14 cellular contexts compared by ENCODE assay signal in the genomic region with DNA sequence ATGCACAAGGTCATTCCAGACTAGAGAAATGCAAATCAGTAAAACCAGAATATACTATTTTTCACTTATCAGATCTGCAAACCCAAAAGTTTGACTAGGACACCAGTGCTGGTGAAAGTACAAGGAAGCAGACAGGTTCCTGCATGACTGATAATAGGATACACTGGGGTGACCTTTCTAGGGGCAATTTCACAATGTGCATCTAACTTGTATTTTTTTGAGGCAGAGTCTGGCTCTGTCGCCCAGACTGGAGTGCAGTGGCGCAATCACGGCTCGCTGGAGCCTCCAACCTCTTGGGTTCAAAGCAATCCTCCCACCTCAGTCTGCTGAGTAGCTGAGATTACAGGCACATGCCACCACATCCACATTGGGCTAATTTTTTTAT. TPM values are rescaled to one million over a fixed set of nuclear protein-coding genes. Genes with fewer than 3 reads are reported as not detected.
DNase-seq lines count a peak whose midpoint lies in the region; TF ChIP-seq lines count a peak whose summit lies in the region.
"Had no signal": no experiment of that assay in that cellular context is flagged by ENCODE, and none has a peak within 500 bp of the region (broad histone marks: within the 10 kb centered on the region; RNA-seq: fewer than 3 reads in every experiment).

No MANE protein-coding gene starts in this region.

- H3K4me3 Mint-ChIP-seq in activated CD4-positive, alpha-beta T cell treated with anti-CD3 and anti-CD28 coated beads, Interleukin-2, amount 10 ng/mL, durations not matched to agents 7 days and 5 days = no peak overlapping the region
- H3K4me3 Mint-ChIP-seq in endodermal cell = no peak overlapping the region

- H2BK12ac ChIP-seq in trophoblast cell (ENCODE audit: low read length) = no peak overlapping the region

- H2AK5ac ChIP-seq in trophoblast cell (ENCODE audit: low read length) = no peak overlapping the region

- no peaks in the 10 kb centered on the region for H3K9me3 Mint-ChIP-seq in activated CD4-positive, alpha-beta T cell treated with anti-CD3 and anti-CD28 coated beads, Interleukin-2, amount 10 ng/mL, durations not matched to agents 7 days and 5 days
- no peaks in the 10 kb centered on the region for H3K9me3 Mint-ChIP-seq in endodermal cell

- CTCF ChIA-PET in activated CD4-positive, alpha-beta T cell treated with anti-CD3 and anti-CD28 coated beads, Interleukin-2, amount 10 ng/mL, durations not matched to agents 7 days and 5 days (lab: Charles Lee) = interaction anchor here (0.6 to 0.7 kb wide), 2 partner anchors 17 to 46 kb away, joined by 3 read pairs; no protein-coding TSS in a partner anchor

- H4K91ac ChIP-seq in trophoblast cell (ENCODE audit: low read depth, low read length) = no peak overlapping the region

- H2BK120ac ChIP-seq in trophoblast cell (ENCODE audit: insufficient read depth, low read length, poor library complexity) = no peak overlapping the region

- H4K8ac ChIP-seq in trophoblast cell (ENCODE audit: low read depth, low read length) = no peak overlapping the region

- H3K79me1 ChIP-seq in trophoblast cell (ENCODE audit: low read length) = peaks cover 6% of the 10 kb centered on the region

- H3K23ac ChIP-seq in trophoblast cell (ENCODE audit: low read length) = no peak overlapping the region

- H4K12ac ChIP-seq in trophoblast cell (ENCODE audit: low read depth, low read length) = no peak overlapping the region

- peak overlapping the region; percentile 9 for H2BK5ac ChIP-seq in trophoblast cell (ENCODE audit: low read depth, low read length, poor library complexity)

- TF ChIP-seq EP300 in sigmoid colon (IDR thresholded peaks at IDR 0.05) = no peak

- H3K14ac ChIP-seq in trophoblast cell (ENCODE audit: low read length) = no peak overlapping the region

- H3K27ac ChIP-seq in endodermal cell (ENCODE audit: low read depth, low read length) (no peak overlapping the region), trophoblast cell (ENCODE audit: low read depth, low read length) (peak overlapping the region; percentile 81), sigmoid colon (no peak overlapping the region)
- H3K27ac ChIP-seq: parathyroid adenoma, stomach had no signal

- H3K18ac ChIP-seq in trophoblast cell (ENCODE audit: low read length) = no peak overlapping the region

- H3K79me2 ChIP-seq in trophoblast cell (ENCODE audit: control insufficient read depth, insufficient read depth, low read length, poor library complexity) = peaks cover 4% of the 10 kb centered on the region

- WGBS in endodermal cell (ENCODE audit: insufficient coverage in 1 of 2, insufficient read length in 1 of 2), 2 experiments = 67 to 83% methylated on average over 1 to 4 of the region's 4 CpGs
- no CpG with 5 or more reads among the region's 4 CpGs for WGBS in trophoblast cell (ENCODE audit: extremely low coverage, insufficient coverage, insufficient read length)
- 79 to 80% methylated on average over 4 of the region's 4 CpGs for WGBS in sigmoid colon, 2 donors

- peaks cover 30% of the 10 kb centered on the region for H3K4me1 Mint-ChIP-seq in activated CD4-positive, alpha-beta T cell treated with anti-CD3 and anti-CD28 coated beads, Interleukin-2, amount 10 ng/mL, durations not matched to agents 7 days and 5 days
- peaks cover 21% of the 10 kb centered on the region for H3K4me1 Mint-ChIP-seq in endodermal cell

- H3K27me3 Mint-ChIP-seq in activated CD4-positive, alpha-beta T cell treated with anti-CD3 and anti-CD28 coated beads, Interleukin-2, amount 10 ng/mL, durations not matched to agents 7 days and 5 days = no peaks in the 10 kb centered on the region
- no peaks in the 10 kb centered on the region for H3K27me3 Mint-ChIP-seq in endodermal cell (ENCODE audit: insufficient read depth)

- H3K4me1 ChIP-seq in endodermal cell (ENCODE audit: control insufficient read depth, insufficient read depth, low read length) (no peaks in the 10 kb centered on the region), trophoblast cell (ENCODE audit: control insufficient read depth in 1 of 2, insufficient read depth in 2 of 2, low read length in 2 of 2) (peaks cover 5 to 11% of the 10 kb centered on the region in 2 experiments), sigmoid colon (peaks cover 0 to 23% (median 14%) of the 10 kb centered on the region in 4 donors)

- peak overlapping the region; percentile 85 for H3K27ac Mint-ChIP-seq in activated CD4-positive, alpha-beta T cell treated with anti-CD3 and anti-CD28 coated beads, Interleukin-2, amount 10 ng/mL, durations not matched to agents 7 days and 5 days
- H3K27ac Mint-ChIP-seq in endodermal cell = peak overlapping the region; percentile 92

- peaks cover 13% of the 10 kb centered on the region for H3K36me3 ChIP-seq in endodermal cell (ENCODE audit: control insufficient read depth, insufficient read depth, low read length)
- peaks cover 5 to 6% of the 10 kb centered on the region in 2 experiments for H3K36me3 ChIP-seq in trophoblast cell (ENCODE audit: control insufficient read depth in 1 of 2, insufficient read depth in 2 of 2, low read length in 2 of 2)
- peaks cover 0 to 19% (median 3%) of the 10 kb centered on the region in 4 donors for H3K36me3 ChIP-seq in sigmoid colon

- H3K4ac ChIP-seq in trophoblast cell (ENCODE audit: low read depth, low read length) = no peak overlapping the region

- H3K4me2 ChIP-seq in trophoblast cell (ENCODE audit: low read length) = no peak overlapping the region

- TF ChIP-seq CTCF in endodermal cell (conservative IDR thresholded peaks at IDR 0.05) = no peak
- no peak for TF ChIP-seq CTCF in sigmoid colon (IDR thresholded peaks at IDR 0.05)

- TF ChIP-seq POLR2A in sigmoid colon (IDR thresholded peaks at IDR 0.05) = no peak

- POLR2A ChIA-PET in activated CD4-positive, alpha-beta T cell treated with anti-CD3 and anti-CD28 coated beads, Interleukin-2, amount 10 ng/mL, durations not matched to agents 7 days and 5 days (lab: Charles Lee) = no interaction called here

- H2AFZ ChIP-seq in trophoblast cell (ENCODE audit: insufficient read depth, low read length, poor library complexity) = no peak overlapping the region
- H2AFZ ChIP-seq: parathyroid adenoma had no signal

- no peak overlapping the region for H3K9ac ChIP-seq in endodermal cell (ENCODE audit: extremely low read depth, low read length, poor library complexity, severe bottlenecking)
- H3K9ac ChIP-seq in trophoblast cell (ENCODE audit: low read length) = no peak overlapping the region
- H3K9ac ChIP-seq: parathyroid adenoma had no signal

- intact Hi-C loops in sigmoid colon (cut with DNase I) = no loop called here

- peaks cover 30% of the 10 kb centered on the region for H3K36me3 Mint-ChIP-seq in activated CD4-positive, alpha-beta T cell treated with anti-CD3 and anti-CD28 coated beads, Interleukin-2, amount 10 ng/mL, durations not matched to agents 7 days and 5 days (ENCODE audit: low read depth)
- peaks cover 62% of the 10 kb centered on the region for H3K36me3 Mint-ChIP-seq in endodermal cell (ENCODE audit: low read depth)

- DNase-seq in activated CD4-positive, alpha-beta T cell treated with anti-CD3 and anti-CD28 coated beads, Interleukin-2, amount 10 ng/mL, durations not matched to agents 7 days and 5 days = no peak
- no peak for DNase-seq in activated CD4-positive, alpha-beta T cell treated with anti-CD3 and anti-CD28 coated beads, Interleukin-2, amount 50 U/mL, for 1 hour
- DNase-seq in NOMO-1 treated with DMSO at 0.1 percent for 48 hours (lab: John Stamatoyannopoulos, UW; ENCODE audit: unreplicated experiment) (peak; percentile 77), endodermal cell (no peak), trophoblast cell (peak; percentile 44 to 46), NCI-H748 (lab: John Stamatoyannopoulos, UW; ENCODE audit: unreplicated experiment) (no peak), NK-92 (lab: John Stamatoyannopoulos, UW; ENCODE audit: unreplicated experiment) (no peak), sigmoid colon (no peak)
- DNase-seq: Karpas-422; left colon; stimulated activated CD4-positive, alpha-beta T cell treated with anti-CD3 and anti-CD28 coated beads, Interleukin-4, amount 100 ng/mL, for 1 hour; stomach had no signal

- H3K4me3 ChIP-seq in endodermal cell (ENCODE audit: low read length) (no peak overlapping the region), trophoblast cell (ENCODE audit: low read depth, low read length) (no peak overlapping the region), sigmoid colon (no peak overlapping the region)
- H3K4me3 ChIP-seq: stomach had no signal

- H3K27me3 ChIP-seq in endodermal cell (ENCODE audit: control insufficient read depth, insufficient read depth, low read length, poor library complexity, severe bottlenecking) = no peaks in the 10 kb centered on the region
- H3K27me3 ChIP-seq in trophoblast cell (ENCODE audit: insufficient read depth, low read length) = no peaks in the 10 kb centered on the region
- no peaks in the 10 kb centered on the region for H3K27me3 ChIP-seq in sigmoid colon
- H3K27me3 ChIP-seq: stomach had no signal

- H3K9me3 ChIP-seq in endodermal cell (ENCODE audit: control insufficient read depth, low read length) (no peaks in the 10 kb centered on the region), trophoblast cell (ENCODE audit: insufficient read depth, low read depth, low read length) (peaks cover 1% of the 10 kb centered on the region), sigmoid colon (no peaks in the 10 kb centered on the region)
- H3K9me3 ChIP-seq: stomach had no signal

RNA-seq across cellular contexts. Expression of gene COMMD7, which starts 11.4 kb away (rescaled TPM):
- 10 to 100 TPM; 63.4 to 75.7 TPM for total RNA-seq in activated CD4-positive, alpha-beta T cell treated with anti-CD3 and anti-CD28 coated beads, Interleukin-2, amount 10 ng/mL, durations not matched to agents 7 days and 5 days
- total RNA-seq in endodermal cell (10 to 100 TPM; 21.2 to 49.2 TPM), sigmoid colon (10 to 100 TPM; 26.3 to 45.1 (median 35.2) TPM)
- polyA plus RNA-seq in endodermal cell (2013, experiment 1 of 2) = 43.4 TPM
- 41.9 TPM for polyA plus RNA-seq in endodermal cell (2013, experiment 2 of 2)
- polyA plus RNA-seq in trophoblast cell (2013) = 53.0 and 54.0 TPM in 2 replicates
- 10 to 100 TPM; 45.6 to 68.0 (median 46.8) TPM for polyA plus RNA-seq in sigmoid colon

RNA-seq across cellular contexts. Expression of gene DNMT3B, which starts 30.3 kb away (rescaled TPM):
- 1 to 10 TPM; 3.7 to 4.1 TPM for total RNA-seq in activated CD4-positive, alpha-beta T cell treated with anti-CD3 and anti-CD28 coated beads, Interleukin-2, amount 10 ng/mL, durations not matched to agents 7 days and 5 days
- total RNA-seq in endodermal cell (100 to 1,000 TPM in 1 of 2 donors, 10 to 100 TPM in 1; 82.1 to 283 TPM), sigmoid colon (1 to 10 TPM in 1 of 4 donors, under 1 TPM in 3; 0.36 to 1.7 (median 0.60) TPM)
- 68.5 TPM for polyA plus RNA-seq in endodermal cell (2013, experiment 1 of 2)
- 50.5 TPM for polyA plus RNA-seq in endodermal cell (2013, experiment 2 of 2)
- 35.7 and 37.2 TPM in 2 replicates for polyA plus RNA-seq in trophoblast cell (2013)
- under 1 TPM in 2 of 3 donors, not detected in 1; 0.46 to 0.85 TPM for polyA plus RNA-seq in sigmoid colon

RNA-seq across cellular contexts. Expression of gene C20orf203, which starts 58.1 kb away (rescaled TPM):
- under 1 TPM; 0.07 to 0.08 TPM for total RNA-seq in activated CD4-positive, alpha-beta T cell treated with anti-CD3 and anti-CD28 coated beads, Interleukin-2, amount 10 ng/mL, durations not matched to agents 7 days and 5 days
- total RNA-seq in endodermal cell (under 1 TPM; 0.18 to 0.24 TPM), sigmoid colon (under 1 TPM in 1 of 4 donors, not detected in 3; 0.28 TPM)
- 0.28 TPM for polyA plus RNA-seq in endodermal cell (2013, experiment 1 of 2)
- polyA plus RNA-seq in endodermal cell (2013, experiment 2 of 2) = 0.41 TPM
- polyA plus RNA-seq in trophoblast cell (2013) = 0.01 TPM in 1 of 2 replicates, not detected in the other
- polyA plus RNA-seq in sigmoid colon = under 1 TPM in 1 of 3 donors, not detected in 2; 0.03 TPM
- total RNA-seq: left colon, Right ventricle myocardium inferior had no signal

Comparison
In these comparisons a context has a peak if more than half of its experiments do, and no peak if none do; other contexts are left out.
1. DNase-seq: peak in NOMO-1 treated with DMSO at 0.1 percent for 48 hours (single experiment) and trophoblast cell (2 of 2); none in activated CD4-positive, alpha-beta T cell treated with anti-CD3 and anti-CD28 coated beads, Interleukin-2, amount 10 ng/mL, durations not matched to agents 7 days and 5 days (single experiment), activated CD4-positive, alpha-beta T cell treated with anti-CD3 and anti-CD28 coated beads, Interleukin-2, amount 50 U/mL, for 1 hour (single experiment), endodermal cell (single experiment), NCI-H748 (single experiment), NK-92 (single experiment) and sigmoid colon (single experiment).
2. RNA of gene DNMT3B, which starts 30.3 kb away (total RNA-seq): 82.1 to 283 TPM in endodermal cell; 3.7 to 4.1 TPM in activated CD4-positive, alpha-beta T cell treated with anti-CD3 and anti-CD28 coated beads, Interleukin-2, amount 10 ng/mL, durations not matched to agents 7 days and 5 days and 0.36 to 1.7 TPM in sigmoid colon; every median in the first group is over 10 times any median in the second.